ENCODE assay signal across 1 cellular context in the genomic region with DNA sequence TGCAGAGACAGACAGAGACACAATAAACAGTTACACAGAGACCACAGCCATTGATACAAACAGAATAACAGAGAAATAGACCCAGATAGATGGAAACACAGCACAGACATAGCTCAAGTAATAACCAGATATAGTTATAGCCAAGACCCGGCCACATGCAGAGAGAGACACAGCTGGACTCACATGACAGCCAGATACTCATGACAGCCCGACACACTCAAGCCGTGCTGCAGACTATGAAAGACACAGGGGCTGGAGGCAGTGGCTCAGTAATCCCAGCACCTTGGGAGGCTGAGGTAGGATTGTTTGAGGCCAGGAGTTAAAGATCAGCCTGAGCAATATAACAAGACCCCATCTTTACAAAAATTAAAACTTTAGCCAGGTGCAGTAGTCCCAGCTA.
TF ChIP-seq lines count a peak whose summit lies in the region.

No MANE protein-coding gene starts in this region.

TF ChIP-seq in GM12878, 131 proteins besides CTCF, POLR2A, EP300 and RAD21:
- TF ChIP-seq LARP7 (IDR thresholded peaks at IDR 0.05) (no peak), SKIL (IDR thresholded peaks at IDR 0.05; ENCODE audit: low read depth, poor library complexity, severe bottlenecking) (no peak), STAT3 (IDR thresholded peaks at IDR 0.05; ENCODE audit: low read depth, low read length) (no peak), BHLHE40 (IDR thresholded peaks at IDR 0.05; ENCODE audit: borderline replicate concordance in 1 of 2, low read depth in 2 of 2, low read length in 1 of 2) (no peak), NBN (IDR thresholded peaks at IDR 0.05) (no peak), CBX3 (IDR thresholded peaks at IDR 0.05; ENCODE audit: borderline replicate concordance, low read depth) (no peak)
